1 cellular context compared by ENCODE assay signal in genomic region chr6:134003542-134003951, GRCh38.
TF ChIP-seq lines count a peak whose summit lies in the region.

No MANE protein-coding gene starts in this region.

TF ChIP-seq in HepG2, 621 proteins besides CTCF, POLR2A, EP300 and RAD21:
- no peak for TF ChIP-seq TBX2 (CRISPR knock-in tag; IDR thresholded peaks at IDR 0.05; ENCODE audit: borderline replicate concordance)
- no peak for TF ChIP-seq CREB1 (IDR thresholded peaks at IDR 0.05)
- TF ChIP-seq CREB1 (CRISPR knock-in tag; IDR thresholded peaks at IDR 0.05), result no peak
- TF ChIP-seq ZNF740 (CRISPR knock-in tag; IDR thresholded peaks at IDR 0.05), result no peak
- no peak for TF ChIP-seq GABPA (IDR thresholded peaks at IDR 0.05; ENCODE audit: low read depth, low read length)
- no peak for TF ChIP-seq GABPA (CRISPR knock-in tag; IDR thresholded peaks at IDR 0.05; ENCODE audit: low read depth)
- TF ChIP-seq ATF7 (IDR thresholded peaks at IDR 0.05), result no peak
- no peak for TF ChIP-seq ATF7 (CRISPR knock-in tag; IDR thresholded peaks at IDR 0.05)
- no peak for TF ChIP-seq THAP8 (CRISPR knock-in tag; IDR thresholded peaks at IDR 0.05; ENCODE audit: borderline replicate concordance)
